In genomic region chr17:42608692-42609181, GRCh38 we compare ENCODE assay signal across 8 cellular contexts. TPM values are rescaled to one million over a fixed set of nuclear protein-coding genes. Genes with fewer than 3 reads are reported as not detected.
DNase-seq lines count a peak whose midpoint lies in the region; ATAC-seq and TF ChIP-seq lines count a peak whose summit lies in the region.

No MANE protein-coding gene starts in this region.

- POLR2A ChIA-PET in CD8-positive, alpha-beta T cell (lab: Charles Lee) = interaction anchor here (0.7 to 2.6 kb wide), 21 partner anchors 9 to 390 kb away, joined by 3 to 26 read pairs (median 4); partner anchors contain the start of genes COASY, MLX, NAGLU and PSMC3IP

- ATAC-seq in CD8-positive, alpha-beta T cell = peak; percentile 53
- peak; percentile 34 for ATAC-seq in GM21447 (IDR thresholded peaks at IDR 0.05; ENCODE audit: unreplicated experiment)

- peaks cover 4% of the 10 kb centered on the region for H3K36me3 ChIP-seq in CD8-positive, alpha-beta T cell (ENCODE audit: insufficient read depth, low read length)
- peaks cover 0 to 18% of the 10 kb centered on the region in 2 donors for H3K36me3 ChIP-seq in adrenal gland (replicated peaks in 1 of 2)

- H3K4me1 ChIP-seq in CD8-positive, alpha-beta T cell (ENCODE audit: insufficient read depth, low read length) = peaks cover 39% of the 10 kb centered on the region
- H3K4me1 ChIP-seq in adrenal gland (replicated peaks in 1 of 2) = peaks cover 22 to 31% of the 10 kb centered on the region in 2 donors

- peak overlapping the region; percentile 99 for H3K27ac Mint-ChIP-seq in CD8-positive, alpha-beta T cell

- H3K9me3 ChIP-seq in CD8-positive, alpha-beta T cell (ENCODE audit: low read length) = no peaks in the 10 kb centered on the region
- no peaks in the 10 kb centered on the region for H3K9me3 ChIP-seq in adrenal gland (replicated peaks in 1 of 3)
- no peaks in the 10 kb centered on the region for H3K9me3 ChIP-seq in iPS-18c (ENCODE audit: control insufficient read depth, insufficient read depth, low read length)

- TF ChIP-seq POLR2A in adrenal gland (IDR thresholded peaks at IDR 0.05) = no peak

- H3K27ac ChIP-seq in CD8-positive, alpha-beta T cell (ENCODE audit: low read depth, low read length) = peak overlapping the region; percentile 90
- H3K27ac ChIP-seq in adrenal gland = peak overlapping the region; percentile 63 to 94 (median 81)

- H3K9me3 Mint-ChIP-seq in CD8-positive, alpha-beta T cell = no peaks in the 10 kb centered on the region

- H3K4me1 Mint-ChIP-seq in CD8-positive, alpha-beta T cell (ENCODE audit: low read depth) = peaks cover 53% of the 10 kb centered on the region

- 0 to 1% (median 0%) methylated on average over 19 to 23 of the region's 23 CpGs for WGBS in adrenal gland, 4 donors

- peak in 1 of 7 experiments; percentile 6 for DNase-seq in CD8-positive, alpha-beta T cell
- DNase-seq in LHCN-M2 (ENCODE audit: low read depth) (peak; percentile 2), adrenal gland (no peak), NCI-H1436 treated with DMSO at 0.1 percent for 48 hours (lab: John Stamatoyannopoulos, UW) (no peak), NCI-H2107 treated with DMSO at 0.1 percent for 48 hours (lab: John Stamatoyannopoulos, UW; ENCODE audit: unreplicated experiment) (no peak)
- DNase-seq in stimulated activated CD8-positive, alpha-beta memory T cell treated with anti-CD3 and anti-CD28 coated beads, Interleukin-7, amount 100 ng/mL, for 24 hours (ENCODE audit: low read depth) = peak; percentile 4

- H3K4me3 ChIP-seq in CD8-positive, alpha-beta T cell (ENCODE audit: low read depth, low read length) = peak overlapping the region; percentile 86
- H3K4me3 ChIP-seq in adrenal gland (peak overlapping the region; percentile 86 to 97 (median 90)), iPS-18c (ENCODE audit: insufficient read depth, low read depth, low read length) (peak overlapping the region; percentile 98)

- intact Hi-C loops in CD8-positive, alpha-beta T cell (cut with DNase I, micrococcal nuclease) = loop anchor here (1.0 to 5.0 kb wide), 14 partner anchors 31 to 1579 kb away; partner anchors contain the start of genes COASY (in 2 of the 2), EZH1 (in 2 of the 2), MLX (in 2 of the 2) and PSMC3IP (in 2 of the 2)
- intact Hi-C loops in adrenal gland (cut with DNase I) = loop anchor here in 1 of 2 donors (5.0 kb wide), 1 partner anchor 74 kb away; the partner anchor contains the start of genes CCR10 and CNTNAP1

- H3K27me3 Mint-ChIP-seq in CD8-positive, alpha-beta T cell (ENCODE audit: low read depth) = no peaks in the 10 kb centered on the region

- TF ChIP-seq CTCF in CD8-positive, alpha-beta T cell (IDR thresholded peaks at IDR 0.05) = peak; percentile 18
- no peak for TF ChIP-seq CTCF in adrenal gland (IDR thresholded peaks at IDR 0.05)

- CTCF ChIA-PET in CD8-positive, alpha-beta T cell (lab: Charles Lee) = interaction anchor here (1.1 to 2.8 kb wide), 7 partner anchors 10 to 100 kb away, joined by 3 to 15 read pairs (median 4); partner anchors contain the start of gene PSMC3IP

- H3K36me3 Mint-ChIP-seq in CD8-positive, alpha-beta T cell = peaks cover 46% of the 10 kb centered on the region

- no peaks in the 10 kb centered on the region for H3K27me3 ChIP-seq in CD8-positive, alpha-beta T cell (ENCODE audit: insufficient read depth, low read length)
- H3K27me3 ChIP-seq in adrenal gland = no peaks in the 10 kb centered on the region

- H3K4me3 Mint-ChIP-seq in CD8-positive, alpha-beta T cell = peak overlapping the region; percentile 100

RNA-seq across cellular contexts. Expression of gene RETREG3, which starts 0.4 kb away (rescaled TPM):
- 10 to 100 TPM; 59.0 to 59.3 TPM for total RNA-seq in CD8-positive, alpha-beta T cell
- 33.2 and 35.5 TPM in 2 replicates for total RNA-seq in LHCN-M2 (2014; rRNA removed)
- polyA plus RNA-seq in LHCN-M2 (2012) = 14.0 TPM
- 100 to 1,000 TPM in 1 of 8 donors, 10 to 100 TPM in 7; 57.6 to 167 (median 83.0) TPM for total RNA-seq in adrenal gland
- polyA plus RNA-seq in adrenal gland = 10 to 100 TPM; 27.1 to 30.6 (median 28.2) TPM

RNA-seq across cellular contexts. Expression of gene TUBG1, which starts 0.7 kb away (rescaled TPM):
- 1 to 10 TPM; 4.9 to 8.4 TPM for total RNA-seq in CD8-positive, alpha-beta T cell
- total RNA-seq in LHCN-M2 (2014; rRNA removed) (144 and 154 TPM in 2 replicates), adrenal gland (10 to 100 TPM; 22.9 to 90.0 (median 38.0) TPM)
- polyA plus RNA-seq in LHCN-M2 (2012) = 148 TPM
- 10 to 100 TPM; 30.5 to 70.3 (median 40.3) TPM for polyA plus RNA-seq in adrenal gland

RNA-seq across cellular contexts. Expression of gene PSMC3IP, which starts 31.2 kb away (rescaled TPM):
- 1 to 10 TPM; 3.9 to 4.1 TPM for total RNA-seq in CD8-positive, alpha-beta T cell
- 23.2 and 32.4 TPM in 2 replicates for total RNA-seq in LHCN-M2 (2014; rRNA removed)
- 20.1 TPM for polyA plus RNA-seq in LHCN-M2 (2012)
- total RNA-seq in adrenal gland = 1 to 10 TPM in 7 of 8 donors, not detected in 1; 1.2 to 2.3 (median 1.8) TPM
- polyA plus RNA-seq in adrenal gland = 1 to 10 TPM; 3.1 to 3.9 (median 3.5) TPM

RNA-seq across cellular contexts. Expression of gene MLX, which starts 41.8 kb away (rescaled TPM):
- 10 to 100 TPM; 18.3 to 21.3 TPM for total RNA-seq in CD8-positive, alpha-beta T cell
- total RNA-seq in LHCN-M2 (2014; rRNA removed) = 43.5 and 50.9 TPM in 2 replicates
- polyA plus RNA-seq in LHCN-M2 (2012) = 50.3 TPM
- total RNA-seq in adrenal gland = 10 to 100 TPM; 34.2 to 58.8 (median 47.1) TPM
- 10 to 100 TPM; 46.0 to 95.0 (median 52.6) TPM for polyA plus RNA-seq in adrenal gland

RNA-seq across cellular contexts. Expression of gene COASY, which starts 46.8 kb away (rescaled TPM):
- total RNA-seq in CD8-positive, alpha-beta T cell = 10 to 100 TPM; 26.4 to 32.9 TPM
- 25.8 and 31.7 TPM in 2 replicates for total RNA-seq in LHCN-M2 (2014; rRNA removed)
- 53.6 TPM for polyA plus RNA-seq in LHCN-M2 (2012)
- total RNA-seq in adrenal gland = 100 to 1,000 TPM in 4 of 8 donors, 10 to 100 TPM in 4; 55.9 to 148 (median 91.8) TPM
- 100 to 1,000 TPM in 2 of 3 donors, 10 to 100 TPM in 1; 65.5 to 192 (median 130) TPM for polyA plus RNA-seq in adrenal gland

Comparison
In these comparisons a context has a peak if more than half of its experiments do, and no peak if none do; other contexts are left out.
1. DNase-seq: peak in LHCN-M2 (single experiment) and stimulated activated CD8-positive, alpha-beta memory T cell treated with anti-CD3 and anti-CD28 coated beads, Interleukin-7, amount 100 ng/mL, for 24 hours (single experiment); none in adrenal gland (0 of 7), NCI-H1436 treated with DMSO at 0.1 percent for 48 hours (single experiment) and NCI-H2107 treated with DMSO at 0.1 percent for 48 hours (single experiment).
2. Peak in every context shown above with its lines, with median percentiles within 50 percentile points of each other: H3K4me3 ChIP-seq.